In the genomic region with DNA sequence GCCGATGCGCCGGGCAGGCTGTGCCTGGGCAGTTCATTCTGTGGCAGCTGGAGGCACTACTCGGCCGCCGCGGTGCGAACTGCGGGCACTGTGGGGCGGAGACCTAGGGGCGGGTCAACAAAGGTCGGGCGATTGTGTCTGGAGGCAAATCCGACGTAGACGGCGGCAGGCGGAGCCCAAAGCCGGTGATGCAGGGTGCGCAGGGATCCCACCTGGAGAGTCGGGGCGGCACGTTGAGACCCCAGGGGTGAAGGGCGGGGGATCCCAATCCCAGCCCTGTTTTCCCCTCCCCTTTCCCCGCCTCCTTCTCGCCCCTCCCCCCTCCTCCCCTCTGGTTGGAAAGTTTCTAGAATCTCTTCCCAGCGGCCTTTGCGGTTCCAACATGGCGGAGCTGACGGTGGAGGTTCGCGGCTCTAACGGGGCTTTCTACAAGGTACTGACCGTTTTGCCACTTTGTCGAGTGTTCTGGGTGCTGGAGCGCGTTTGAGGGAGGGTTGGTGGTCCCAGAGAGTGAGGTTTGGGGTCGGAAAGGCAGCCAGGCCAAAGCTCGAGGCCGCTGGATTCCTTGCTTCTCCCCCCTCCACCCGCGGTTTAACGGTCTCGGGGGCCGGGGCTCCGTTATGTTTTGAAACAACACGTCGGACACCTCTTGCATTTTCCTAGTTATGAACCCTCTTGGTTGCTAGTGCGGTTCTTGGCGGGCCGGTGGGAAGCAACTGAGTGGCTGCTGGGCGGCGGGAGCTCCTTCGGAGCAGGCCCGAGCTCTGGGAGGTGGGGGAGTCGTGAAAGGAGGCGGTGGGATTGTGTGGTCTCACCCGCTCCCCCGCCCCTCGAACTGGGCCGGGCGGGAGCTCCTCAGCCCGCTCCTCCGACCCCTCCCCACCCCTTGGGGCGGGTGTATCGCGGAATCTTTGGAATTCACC, we compare ENCODE assay signal across 8 cellular contexts. TPM values are rescaled to one million over a fixed set of nuclear protein-coding genes. Genes with fewer than 3 reads are reported as not detected.
DNase-seq lines count a peak whose midpoint lies in the region; ATAC-seq and TF ChIP-seq lines count a peak whose summit lies in the region.

TSS of gene FXR1 (plus strand) at position 367 of the 923 bp plus-strand sequence. CDS start at position 383, 16 bp downstream.

- H3K9me3 ChIP-seq in testis: no peaks in the 10 kb centered on the region

- H3K36me3 ChIP-seq in testis (ENCODE audit: low read depth, missing control alignments): no peaks in the 10 kb centered on the region

- H3K4me1 Mint-ChIP-seq in HFFc6 (ENCODE audit: low read depth): peaks cover 32% of the 10 kb centered on the region
- peaks cover 43% of the 10 kb centered on the region for H3K4me1 Mint-ChIP-seq in activated naive CD4-positive, alpha-beta T cell treated with anti-CD3 and anti-CD28 coated beads, Interleukin-2, amount 10 ng/mL, durations not matched to agents 7 days and 5 days

- peak; percentile 78 for DNase-seq in HFFc6
- peak; percentile 98 for DNase-seq in NAMALWA (ENCODE audit: low spot score)
- peak; percentile 88 for DNase-seq in SK-N-DZ (ENCODE audit: low spot score)
- peak; percentile 93 for DNase-seq in activated naive CD4-positive, alpha-beta T cell treated with anti-CD3 and anti-CD28 coated beads, Interleukin-2, amount 10 ng/mL, durations not matched to agents 7 days and 5 days
- DNase-seq in globus pallidus (ENCODE audit: low spot score): peak; percentile 91
- peak; percentile 75 for DNase-seq in omental fat pad (ENCODE audit: low spot score)
- DNase-seq in testis: peak; percentile 94

- intact Hi-C loops in testis (cut with DNase I; ENCODE audit: low total_unique reads): loop anchor here (10.0 kb wide), 1 partner anchor 792 kb away; no protein-coding TSS in a partner anchor

- peak within 1 kb of the TSS; percentile 97 to 99 for H3K27ac ChIP-seq in testis

- peak within 1 kb of the TSS; percentile 96 for H3K4me3 Mint-ChIP-seq in HFFc6
- peak within 1 kb of the TSS; percentile 94 for H3K4me3 Mint-ChIP-seq in activated naive CD4-positive, alpha-beta T cell treated with anti-CD3 and anti-CD28 coated beads, Interleukin-2, amount 10 ng/mL, durations not matched to agents 7 days and 5 days

- peaks cover 29% of the 10 kb centered on the region for H3K36me3 Mint-ChIP-seq in HFFc6 (ENCODE audit: low read depth)
- H3K36me3 Mint-ChIP-seq in activated naive CD4-positive, alpha-beta T cell treated with anti-CD3 and anti-CD28 coated beads, Interleukin-2, amount 10 ng/mL, durations not matched to agents 7 days and 5 days: peaks cover 13% of the 10 kb centered on the region

- peak within 1 kb of the TSS; percentile 87 for H3K27ac Mint-ChIP-seq in HFFc6
- peak within 1 kb of the TSS; percentile 93 for H3K27ac Mint-ChIP-seq in activated naive CD4-positive, alpha-beta T cell treated with anti-CD3 and anti-CD28 coated beads, Interleukin-2, amount 10 ng/mL, durations not matched to agents 7 days and 5 days

- peaks cover 1% of the 10 kb centered on the region; the same call in 1 of the 2 replicates for H3K27me3 Mint-ChIP-seq in HFFc6 (ENCODE audit: insufficient read depth)
- H3K27me3 Mint-ChIP-seq in activated naive CD4-positive, alpha-beta T cell treated with anti-CD3 and anti-CD28 coated beads, Interleukin-2, amount 10 ng/mL, durations not matched to agents 7 days and 5 days: no peaks in the 10 kb centered on the region

- H3K4me1 ChIP-seq in testis: peaks cover 6% of the 10 kb centered on the region

- 0% methylated on average over 29 to 58 of the region's 67 CpGs for WGBS in testis, 2 donors

- H3K27me3 ChIP-seq in testis: no peaks in the 10 kb centered on the region

- peak; percentile 63 for TF ChIP-seq POLR2A in testis (IDR thresholded peaks at IDR 0.05)

- ATAC-seq in omental fat pad (ENCODE audit: low FRiP score): peak; percentile 100

- no peaks in the 10 kb centered on the region for H3K9me3 Mint-ChIP-seq in HFFc6
- H3K9me3 Mint-ChIP-seq in activated naive CD4-positive, alpha-beta T cell treated with anti-CD3 and anti-CD28 coated beads, Interleukin-2, amount 10 ng/mL, durations not matched to agents 7 days and 5 days: no peaks in the 10 kb centered on the region

- CTCF ChIA-PET in activated naive CD4-positive, alpha-beta T cell treated with anti-CD3 and anti-CD28 coated beads, Interleukin-2, amount 10 ng/mL, durations not matched to agents 7 days and 5 days (lab: Charles Lee): interaction anchor here (1.0 to 1.6 kb wide), 4 partner anchors 39 to 71 kb away, joined by 3 to 4 read pairs (median 4); no protein-coding TSS in a partner anchor

- H3K4me3 ChIP-seq in GM08714 (ENCODE audit: low read length) (peak within 1 kb of the TSS; percentile 88), testis (peak within 1 kb of the TSS; percentile 90 to 97)

- peak; percentile 76 for TF ChIP-seq CTCF in HFFc6 (IDR thresholded peaks at IDR 0.05)
- TF ChIP-seq CTCF in omental fat pad (IDR thresholded peaks at IDR 0.05): peak in 1 of 3 donors; percentile 16
- TF ChIP-seq CTCF in testis (IDR thresholded peaks at IDR 0.05): peak; percentile 54 to 60 (median 59)

RNA-seq across cellular contexts. Expression of gene FXR1, which starts in this region (rescaled TPM):
- 100 to 1,000 TPM; 159 to 213 (median 171) TPM for total RNA-seq in HFFc6 (2021; fragmentation: NEBNext Ultra II Directional; extraction: Animal tissue kit (Norgen Biotek cat#: 25700))
- 121 and 137 TPM in 2 replicates for polyA plus RNA-seq in SK-N-DZ (2014; cell fraction: cytosol; rRNA removed)
- polyA plus RNA-seq in SK-N-DZ (2014; cell fraction: nucleus; rRNA removed): 132 and 175 TPM in 2 replicates
- total RNA-seq in omental fat pad (100 to 1,000 TPM in 3 of 4 donors, 10 to 100 TPM in 1; 94.8 to 112 (median 106) TPM), testis (100 to 1,000 TPM; 183 to 274 TPM)
- polyA plus RNA-seq in testis (ENCODE audit: insufficient read depth, low read depth, low replicate concordance): 273 TPM

Comparison
In these comparisons a context has a peak if more than half of its experiments do, and no peak if none do; other contexts are left out.
1. Peak in every context shown above with its lines: DNase-seq, ATAC-seq, H3K4me3 ChIP-seq and H3K27ac ChIP-seq.